ENCODE assay signal across 17 cellular contexts in the genomic region with DNA sequence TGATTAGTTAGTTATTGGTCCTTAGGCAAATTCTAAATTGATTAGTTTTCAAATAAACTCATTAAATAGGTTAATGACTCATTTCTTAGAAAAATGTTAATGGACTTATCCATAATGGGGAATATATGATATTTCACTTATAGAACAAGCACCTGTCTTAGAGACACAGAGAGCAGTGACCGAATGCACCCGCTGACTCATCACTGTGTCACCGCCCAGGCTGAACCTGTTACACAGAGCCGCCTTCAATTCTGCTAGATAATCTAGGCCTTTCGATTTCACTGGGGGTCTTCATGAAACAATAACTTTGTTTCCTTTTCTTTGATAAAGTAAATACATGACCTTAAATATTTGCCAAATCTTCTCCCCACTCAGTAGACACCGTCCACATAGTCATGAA. TPM values are rescaled to one million over a fixed set of nuclear protein-coding genes. Genes with fewer than 3 reads are reported as not detected.
DNase-seq lines count a peak whose midpoint lies in the region; ATAC-seq, FAIRE-seq and TF ChIP-seq lines count a peak whose summit lies in the region.
"Had no signal": no experiment of that assay in that cellular context is flagged by ENCODE, and none has a peak within 500 bp of the region (broad histone marks: within the 10 kb centered on the region; RNA-seq: fewer than 3 reads in every experiment).

No MANE protein-coding gene starts in this region.

- H3K4me1 Mint-ChIP-seq in activated naive CD8-positive, alpha-beta T cell (ENCODE audit: low read depth), result peaks cover 44% of the 10 kb centered on the region
- H3K4me1 Mint-ChIP-seq in activated naive CD8-positive, alpha-beta T cell treated with anti-CD3 and anti-CD28 coated beads for 36 hours, result peaks cover 24% of the 10 kb centered on the region

- no peak for DNase-seq in activated naive CD8-positive, alpha-beta T cell treated with anti-CD3 and anti-CD28 coated beads for 36 hours
- DNase-seq in PC-9 (peak; percentile 54 to 85), bronchial epithelial cell (ENCODE audit: low read depth) (peak; percentile 67), testis (peak; percentile 75), NCI-H82 (lab: John Stamatoyannopoulos, UW) (no peak), RWPE1 (ENCODE audit: low spot score) (no peak)
- DNase-seq: activated CD8-positive, alpha-beta memory T cell treated with anti-CD3 and anti-CD28 coated beads, Interleukin-2, amount 50 U/mL, for 4 hours; glutamatergic neuron; kidney; NCI-H1092; NCI-H2171 treated with DMSO at 0.1 percent for 48 hours; right cardiac atrium; SJCRH30; transverse colon had no signal

- FAIRE-seq in bronchial epithelial cell (lab: Jason Lieb, UNC), result no peak
- FAIRE-seq: kidney had no signal

- H3K4me2 ChIP-seq in PC-9, result peak overlapping the region; percentile 95

- no peaks in the 10 kb centered on the region for H3K9me3 ChIP-seq in PC-9 (ENCODE audit: insufficient read depth, low read depth)
- H3K9me3 ChIP-seq in testis, result no peaks in the 10 kb centered on the region
- H3K9me3 ChIP-seq: SJCRH30, transverse colon had no signal

- H3K4me3 ChIP-seq in PC-9 (peak overlapping the region; percentile 47; the same call in 1 of the 2 replicates), bronchial epithelial cell (ENCODE audit: low read depth, low read length) (no peak overlapping the region), testis (no peak overlapping the region)
- H3K4me3 ChIP-seq: SJCRH30, transverse colon had no signal

- 56 to 67% methylated on average over 6 of the region's 6 CpGs for WGBS in testis, 2 donors

- POLR2A ChIA-PET in PC-9 (lab: Charles Lee; ENCODE audit: unreplicated experiment) (no interaction called here), RWPE1 (lab: Yijun Ruan, JAX; ENCODE audit: low non-redundant PET) (no interaction called here)

- H3K27me3 ChIP-seq in PC-9 (ENCODE audit: insufficient read depth, low read depth) (no peaks in the 10 kb centered on the region), bronchial epithelial cell (ENCODE audit: control insufficient read depth, insufficient read depth, low read length) (no peaks in the 10 kb centered on the region), testis (no peaks in the 10 kb centered on the region)
- H3K27me3 ChIP-seq: SJCRH30, transverse colon had no signal

- H3K4me1 ChIP-seq in PC-9 (replicated peaks; ENCODE audit: insufficient read depth) (peaks cover 68% of the 10 kb centered on the region), testis (peaks cover 17% of the 10 kb centered on the region)
- H3K4me1 ChIP-seq: SJCRH30 had no signal

- TF ChIP-seq POLR2A in testis (IDR thresholded peaks at IDR 0.05), result no peak

- no peak overlapping the region for H2AFZ ChIP-seq in PC-9

- H3K79me2 ChIP-seq in PC-9 (ENCODE audit: low read depth), result peaks cover 100% of the 10 kb centered on the region

- H3F3A ChIP-seq in PC-9 (ENCODE audit: insufficient read depth, low read depth), result peaks cover 53% of the 10 kb centered on the region

- BruUV-seq in PC-9 (replicated peaks; lab: Mats Ljungman, UMichigan), result no TSS peak

- H3K4me3 Mint-ChIP-seq in activated naive CD8-positive, alpha-beta T cell, result no peak overlapping the region
- no peak overlapping the region for H3K4me3 Mint-ChIP-seq in activated naive CD8-positive, alpha-beta T cell treated with anti-CD3 and anti-CD28 coated beads for 36 hours
- H3K4me3 Mint-ChIP-seq: mesothelial cell of epicardium had no signal

- no peaks in the 10 kb centered on the region for H3K27me3 Mint-ChIP-seq in activated naive CD8-positive, alpha-beta T cell
- H3K27me3 Mint-ChIP-seq in activated naive CD8-positive, alpha-beta T cell treated with anti-CD3 and anti-CD28 coated beads for 36 hours, result no peaks in the 10 kb centered on the region

- no peaks in the 10 kb centered on the region for H3K9me3 Mint-ChIP-seq in activated naive CD8-positive, alpha-beta T cell (ENCODE audit: low read depth)
- H3K9me3 Mint-ChIP-seq in activated naive CD8-positive, alpha-beta T cell treated with anti-CD3 and anti-CD28 coated beads for 36 hours, result no peaks in the 10 kb centered on the region
- H3K9me3 Mint-ChIP-seq: mesothelial cell of epicardium had no signal

- H3K36me3 Mint-ChIP-seq in activated naive CD8-positive, alpha-beta T cell, result peaks cover 9% of the 10 kb centered on the region
- no peaks in the 10 kb centered on the region for H3K36me3 Mint-ChIP-seq in activated naive CD8-positive, alpha-beta T cell treated with anti-CD3 and anti-CD28 coated beads for 36 hours

- H3K27ac Mint-ChIP-seq in activated naive CD8-positive, alpha-beta T cell, result peak overlapping the region; percentile 64
- no peak overlapping the region for H3K27ac Mint-ChIP-seq in activated naive CD8-positive, alpha-beta T cell treated with anti-CD3 and anti-CD28 coated beads for 36 hours
- H3K27ac Mint-ChIP-seq: mesothelial cell of epicardium had no signal

- intact Hi-C loops in PC-9 (cut with micrococcal nuclease; ENCODE audit: unreplicated experiment) (loop anchor here (10.0 kb wide), 1 partner anchor 438 kb away; no protein-coding TSS in a partner anchor), testis (cut with DNase I; ENCODE audit: low total_unique reads) (no loop called here)

- peaks cover 90% of the 10 kb centered on the region for H4K20me1 ChIP-seq in PC-9 (ENCODE audit: insufficient read depth)

- H3K36me3 ChIP-seq in PC-9 (ENCODE audit: low read depth), result peaks cover 82% of the 10 kb centered on the region
- peaks cover 8% of the 10 kb centered on the region for H3K36me3 ChIP-seq in bronchial epithelial cell (ENCODE audit: control insufficient read depth, insufficient read depth, low read length)
- no peaks in the 10 kb centered on the region for H3K36me3 ChIP-seq in testis (ENCODE audit: low read depth, missing control alignments)
- H3K36me3 ChIP-seq: SJCRH30 had no signal

- CTCF ChIA-PET in PC-9 (lab: Charles Lee) (no interaction called here), RWPE1 (lab: Yijun Ruan, JAX) (no interaction called here)

- no peaks in the 10 kb centered on the region for H3K9me2 ChIP-seq in PC-9 (ENCODE audit: insufficient read depth)

- H3K27ac ChIP-seq in PC-9 (peak overlapping the region; percentile 83), testis (peak overlapping the region in 1 of 2 donors; percentile 8), RWPE1 (no peak overlapping the region)
- H3K27ac ChIP-seq: SJCRH30, transverse colon had no signal

- no peak for TF ChIP-seq CTCF in PC-9 (conservative IDR thresholded peaks at IDR 0.05)
- no peak for TF ChIP-seq CTCF in bronchial epithelial cell (IDR thresholded peaks at IDR 0.05; ENCODE audit: insufficient read depth, low read length, severe bottlenecking)
- no peak for TF ChIP-seq CTCF in testis (IDR thresholded peaks at IDR 0.05)
- no peak for TF ChIP-seq CTCF in RWPE1 (conservative IDR thresholded peaks at IDR 0.05; ENCODE audit: low read depth)

- no peak for ATAC-seq in HG02571 (IDR thresholded peaks at IDR 0.05; ENCODE audit: unreplicated experiment)
- ATAC-seq: right cardiac atrium had no signal

RNA-seq across cellular contexts. Expression of gene IRS2, which starts 13.1 kb away (rescaled TPM):
- total RNA-seq in activated naive CD8-positive, alpha-beta T cell treated with anti-CD3 and anti-CD28 coated beads for 36 hours, result 1 to 10 TPM; 1.8 to 1.9 TPM
- total RNA-seq in PC-9 (2021) (31.3 and 39.2 TPM in 2 replicates), bronchial epithelial cell (3.1 and 6.8 TPM in 2 replicates), testis (10 to 100 TPM; 23.9 to 33.4 TPM)
- 6.9 TPM for polyA plus RNA-seq in testis (ENCODE audit: insufficient read depth, low read depth, low replicate concordance)

Comparison
In these comparisons a context has a peak if more than half of its experiments do, and no peak if none do; other contexts are left out.
1. DNase-seq: peak in PC-9 (2 of 2), bronchial epithelial cell (single experiment) and testis (single experiment); none in activated naive CD8-positive, alpha-beta T cell treated with anti-CD3 and anti-CD28 coated beads for 36 hours (single experiment), NCI-H82 (single experiment) and RWPE1 (single experiment).